ENCODE assay signal across 24 cellular contexts in the genomic region with DNA sequence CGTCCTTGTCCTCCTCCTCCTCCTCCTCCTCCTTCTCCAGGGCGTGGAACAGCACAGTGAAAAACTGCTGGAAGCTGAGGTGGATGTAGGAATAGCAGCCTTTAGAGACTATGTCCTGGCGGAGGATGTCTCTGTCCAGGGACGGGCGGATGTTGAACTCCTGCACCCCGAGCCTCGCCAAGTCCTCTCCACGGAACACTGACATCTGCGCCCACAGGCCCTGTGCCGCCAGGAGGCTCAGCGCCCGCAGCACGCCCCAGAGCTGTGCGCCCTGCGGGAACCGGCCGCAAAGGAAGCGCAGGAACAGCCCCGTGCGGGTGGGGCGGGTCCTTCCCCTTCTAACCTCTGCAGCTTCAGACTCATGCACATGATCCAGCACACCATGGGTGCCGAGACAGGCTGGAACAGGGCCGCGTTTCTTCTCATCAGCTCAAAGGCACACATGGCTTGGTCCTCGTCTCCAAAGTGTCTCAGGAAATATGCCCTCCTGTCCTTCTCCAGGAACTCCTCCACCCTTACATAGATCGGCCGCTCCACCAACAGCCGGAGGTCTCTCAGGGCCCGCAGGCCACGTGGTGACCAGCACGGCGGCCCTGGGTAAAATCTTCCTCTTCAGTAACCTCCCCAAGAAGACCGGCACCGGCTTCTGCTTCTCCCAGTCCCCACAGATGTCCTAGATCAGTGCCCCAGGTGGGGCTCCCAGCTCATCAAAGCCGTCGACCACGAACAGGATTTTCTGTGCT. TPM values are rescaled to one million over a fixed set of nuclear protein-coding genes. Genes with fewer than 3 reads are reported as not detected.
"Had no signal": no experiment of that assay in that cellular context is flagged by ENCODE, and none has a peak within 500 bp of the region (broad histone marks: within the 10 kb centered on the region; RNA-seq: fewer than 3 reads in every experiment).

No MANE protein-coding gene starts in this region.

- H3K4me2 ChIP-seq: SK-N-SH had no signal

- H3K9ac ChIP-seq: SK-N-SH had no signal

- ATAC-seq: HepG2 had no signal

- H3K9me3 ChIP-seq: SK-N-SH had no signal

- DNase-seq: IMR-90, Kasumi-1, KG1, MM.1S, NCI-H1092 treated with DMSO at 0.1 percent for 48 hours, NCI-H1436, NCI-H187, NCI-H2029, NCI-H2081 treated with DMSO at 0.1 percent for 48 hours, NCI-H2171, NCI-H226, NCI-H446, NCI-H510A, NCI-H524 treated with DMSO at 0.1 percent for 48 hours, NCI-H69, NCI-H774, RPMI8226, SHP77, SK-N-SH, SW 1271 had no signal

RNA-seq across cellular contexts. Expression of gene NLRP2B, which starts 1.2 kb away (rescaled TPM):
- total RNA-seq: HepG2, HT1080, IMR-90, M059J, SK-MEL-5 had no signal
